Comparison of ENCODE assay signal across 11 cellular contexts in genomic region chr14:103021817-103022668, GRCh38. TPM values are rescaled to one million over a fixed set of nuclear protein-coding genes. Genes with fewer than 3 reads are reported as not detected.
A peak's percentile ranks its signal among the peaks of the same experiment; 100 is the strongest.
DNase-seq lines count a peak whose midpoint lies in the region; ATAC-seq and TF ChIP-seq lines count a peak whose summit lies in the region.
"Had no signal": no experiment of that assay in that cellular context is flagged by ENCODE, and none has a peak within 500 bp of the region (broad histone marks: within the 10 kb centered on the region; RNA-seq: fewer than 3 reads in every experiment).

No MANE protein-coding gene starts in this region.

- no peak for TF ChIP-seq CTCF in epithelial cell of esophagus (IDR thresholded peaks at IDR 0.05; ENCODE audit: insufficient read depth, low read depth, low read length, missing control alignments)
- TF ChIP-seq CTCF in nephron progenitor cell (IDR thresholded peaks at IDR 0.05): no peak

- CTCF ChIA-PET in activated naive CD4-positive, alpha-beta T cell treated with anti-CD3 and anti-CD28 coated beads for 36 hours (lab: Charles Lee): no interaction called here

- peak overlapping the region; percentile 74 for H3K27ac Mint-ChIP-seq in nephron progenitor cell
- H3K27ac Mint-ChIP-seq in activated naive CD4-positive, alpha-beta T cell treated with anti-CD3 and anti-CD28 coated beads for 36 hours: no peak overlapping the region

- intact Hi-C loops in activated naive CD4-positive, alpha-beta T cell treated with anti-CD3 and anti-CD28 coated beads for 36 hours (cut with micrococcal nuclease): no loop called here

- DNase-seq in COR-L47 (lab: John Stamatoyannopoulos, UW): peak; percentile 80
- DNase-seq in NCI-H2227 (lab: John Stamatoyannopoulos, UW; ENCODE audit: unreplicated experiment): peak; percentile 59
- peak; percentile 73 for DNase-seq in epithelial cell of esophagus (ENCODE audit: low read depth)
- DNase-seq in nephron progenitor cell: no peak
- DNase-seq in activated naive CD4-positive, alpha-beta T cell treated with anti-CD3 and anti-CD28 coated beads for 36 hours: no peak
- DNase-seq in stimulated activated CD4-positive, alpha-beta T cell treated with anti-CD3 and anti-CD28 coated beads, Interleukin-1b, Interleukin-23, amount 100 ng/mL, for 48 hours: no peak
- DNase-seq: activated T-cell treated with anti-CD3 and anti-CD28 coated beads, Interleukin-2, amount 50 U/mL, for 48 hours; DND-41; occipital lobe had no signal

- peaks cover 2% of the 10 kb centered on the region for H3K27me3 Mint-ChIP-seq in nephron progenitor cell (ENCODE audit: low read depth, poor library complexity)
- peaks cover 7% of the 10 kb centered on the region for H3K27me3 Mint-ChIP-seq in activated naive CD4-positive, alpha-beta T cell treated with anti-CD3 and anti-CD28 coated beads for 36 hours (ENCODE audit: low read depth)

- ATAC-seq in SK-N-SH treated with all-trans-retinoic acid at 6 μM for 48 hours: no peak
- ATAC-seq in HG03520 (IDR thresholded peaks at IDR 0.05; ENCODE audit: unreplicated experiment): no peak

- H3K4me3 ChIP-seq in epithelial cell of esophagus (ENCODE audit: low read length): no peak overlapping the region

- H3K36me3 Mint-ChIP-seq in nephron progenitor cell (ENCODE audit: low read depth): peaks cover 55% of the 10 kb centered on the region
- peaks cover 1% of the 10 kb centered on the region for H3K36me3 Mint-ChIP-seq in activated naive CD4-positive, alpha-beta T cell treated with anti-CD3 and anti-CD28 coated beads for 36 hours (ENCODE audit: low read depth)

- peaks cover 74% of the 10 kb centered on the region for H3K4me1 Mint-ChIP-seq in nephron progenitor cell
- no peaks in the 10 kb centered on the region for H3K4me1 Mint-ChIP-seq in activated naive CD4-positive, alpha-beta T cell treated with anti-CD3 and anti-CD28 coated beads for 36 hours (ENCODE audit: low read depth)

- peaks cover 22% of the 10 kb centered on the region for H3K9me3 Mint-ChIP-seq in nephron progenitor cell
- H3K9me3 Mint-ChIP-seq in activated naive CD4-positive, alpha-beta T cell treated with anti-CD3 and anti-CD28 coated beads for 36 hours: peaks cover 5% of the 10 kb centered on the region

- H3K4me3 Mint-ChIP-seq in nephron progenitor cell: peak overlapping the region; percentile 50
- no peak overlapping the region for H3K4me3 Mint-ChIP-seq in activated naive CD4-positive, alpha-beta T cell treated with anti-CD3 and anti-CD28 coated beads for 36 hours

TF ChIP-seq in SK-N-SH treated with all-trans-retinoic acid at 6 μM for 48 hours, 23 proteins besides CTCF, POLR2A, EP300 and RAD21:
- TF ChIP-seq OSR1 (CRISPR knock-in tag; IDR thresholded peaks at IDR 0.05): no peak
- TF ChIP-seq PATZ1 (CRISPR knock-in tag; IDR thresholded peaks at IDR 0.05; ENCODE audit: borderline replicate concordance): no peak
- TF ChIP-seq ISL1 (CRISPR knock-in tag; IDR thresholded peaks at IDR 0.05): no peak
- no peak for TF ChIP-seq TOX (CRISPR knock-in tag; IDR thresholded peaks at IDR 0.05; ENCODE audit: borderline replicate concordance)
- TF ChIP-seq CSDC2 (CRISPR knock-in tag; IDR thresholded peaks at IDR 0.05): no peak
- no peak for TF ChIP-seq ZNF8 (CRISPR knock-in tag; IDR thresholded peaks at IDR 0.05)
- no peak for TF ChIP-seq ZFP3 (CRISPR knock-in tag; IDR thresholded peaks at IDR 0.05)
- TF ChIP-seq ZC3H10 (CRISPR knock-in tag; IDR thresholded peaks at IDR 0.05): no peak
- no peak for TF ChIP-seq ZNF70 (CRISPR knock-in tag; IDR thresholded peaks at IDR 0.05)
- TF ChIP-seq TCF4 (CRISPR knock-in tag; IDR thresholded peaks at IDR 0.05; ENCODE audit: borderline replicate concordance): no peak

RNA-seq across cellular contexts. Expression of gene CDC42BPB, which starts 35.3 kb away (rescaled TPM):
- total RNA-seq in activated naive CD4-positive, alpha-beta T cell treated with anti-CD3 and anti-CD28 coated beads for 36 hours: 1 to 10 TPM; 2.5 to 3.2 TPM

Comparison
In these comparisons a context has a peak if more than half of its experiments do, and no peak if none do; other contexts are left out.
1. DNase-seq: peak in COR-L47 (single experiment), NCI-H2227 (single experiment) and epithelial cell of esophagus (single experiment); none in nephron progenitor cell (single experiment), activated naive CD4-positive, alpha-beta T cell treated with anti-CD3 and anti-CD28 coated beads for 36 hours (single experiment) and stimulated activated CD4-positive, alpha-beta T cell treated with anti-CD3 and anti-CD28 coated beads, Interleukin-1b, Interleukin-23, amount 100 ng/mL, for 48 hours (single experiment).